Comparison of ENCODE assay signal across 8 cellular contexts in genomic region chr17:75077490-75078096, GRCh38. TPM values are rescaled to one million over a fixed set of nuclear protein-coding genes. Genes with fewer than 3 reads are reported as not detected.
A peak's percentile ranks its signal among the peaks of the same experiment; 100 is the strongest.
DNase-seq lines count a peak whose midpoint lies in the region; ATAC-seq, FAIRE-seq and TF ChIP-seq lines count a peak whose summit lies in the region.
"Had no signal": no experiment of that assay in that cellular context is flagged by ENCODE, and none has a peak within 500 bp of the region (broad histone marks: within the 10 kb centered on the region; RNA-seq: fewer than 3 reads in every experiment).

No MANE protein-coding gene starts in this region.

- TF ChIP-seq EP300 in HepG2 (IDR thresholded peaks at IDR 0.05; ENCODE audit: low read depth in 2 of 2, low read length in 2 of 2) (no peak), HepG2 (CRISPR knock-in tag; IDR thresholded peaks at IDR 0.05; ENCODE audit: borderline replicate concordance) (no peak), transverse colon (IDR thresholded peaks at IDR 0.05; ENCODE audit: low read depth) (no peak)

- WGBS in HepG2 (ENCODE audit: low lambda C conversion rate) = 86% methylated on average over 50 of the region's 51 CpGs
- 5% methylated on average over 51 of the region's 51 CpGs; no CpG with 5 or more reads in 1 of the 2 donors for WGBS in transverse colon (ENCODE audit: low coverage in 1 of 2), 2 donors

- FAIRE-seq in HepG2 (lab: Jason Lieb, UNC) (no peak), HTR-8/SVneo (lab: Jason Lieb, UNC) (no peak)
- FAIRE-seq: G401.6, islet of Langerhans had no signal

- H3K36me3 ChIP-seq in HepG2 (replicated peaks in 1 of 2; ENCODE audit: control insufficient read depth in 1 of 2, insufficient read depth in 2 of 2, low read length in 2 of 2) (no peaks in the 10 kb centered on the region), transverse colon (no peaks in the 10 kb centered on the region)

- H3K9ac ChIP-seq in HepG2 (ENCODE audit: insufficient read depth, low read depth, low read length) = peak overlapping the region; percentile 53; the same call in 1 of the 2 replicates

- in situ Hi-C loops in HepG2 (cut with HindIII; ENCODE audit: extremely low pct_ligation_motif_present, low pct_unique_long_range_greater_than_20kb) (no loop called here), transverse colon (cut with MboI; ENCODE audit: low pct_ligation_motif_present in 1 of 4, low pct_unique_long_range_greater_than_20kb in 1 of 4, low sequenced_read_pairs in 3 of 4) (no loop called here)

- ATAC-seq in HG03108 (IDR thresholded peaks at IDR 0.05; ENCODE audit: unreplicated experiment) (peak; percentile 40), HepG2 (no peak; the same call in 2 of the 3 replicates)

- CTCF ChIA-PET in HepG2 (lab: Yijun Ruan, JAX; ENCODE audit: low intra/inter-chr PET ratio, low total read pairs) = no interaction called here

- no TSS peak for BruUV-seq in HepG2 (replicated peaks; lab: Mats Ljungman, UMichigan)

- TF ChIP-seq RAD21 in HepG2 (CRISPR knock-in tag; IDR thresholded peaks at IDR 0.05) = no peak

- TF ChIP-seq POLR2A in HepG2 (IDR thresholded peaks at IDR 0.05; ENCODE audit: insufficient read depth in 1 of 2, low read depth in 2 of 2, low read length in 2 of 2) = no peak
- peak; percentile 40 for TF ChIP-seq POLR2A in transverse colon (IDR thresholded peaks at IDR 0.05)

- H3K9me3 ChIP-seq in HepG2 (ENCODE audit: low read length) = no peaks in the 10 kb centered on the region
- no peaks in the 10 kb centered on the region for H3K9me3 ChIP-seq in transverse colon

- peak; percentile 38 for DNase-seq in AG10803 (ENCODE audit: low read depth)
- DNase-seq in activated effector memory CD4-positive, alpha-beta T cell treated with Interleukin-2 at 50 U/mL for 16 hours = peak; percentile 49
- no peak for DNase-seq in HepG2 (ENCODE audit: low spot score)
- DNase-seq in transverse colon = peak; percentile 75
- DNase-seq in HTR-8/SVneo (ENCODE audit: insufficient read length, low spot score) = no peak

- intact Hi-C loops in HepG2 (cut with micrococcal nuclease; ENCODE audit: unreplicated experiment) (no loop called here), transverse colon (cut with DNase I; ENCODE audit: low total_unique reads) (loop anchor here (10.0 kb wide), 1 partner anchor 127 kb away; the partner anchor contains the start of gene NUP85)

- no peak overlapping the region; the same call in 1 of the 2 replicates for H3K4me3 ChIP-seq in AG10803 (ENCODE audit: low read length)
- H3K4me3 ChIP-seq in HepG2 (replicated peaks in 1 of 3; ENCODE audit: insufficient read depth in 1 of 3, low read depth in 2 of 3, low read length in 3 of 3) = peak overlapping the region in 2 of 3 experiments; percentile 46 to 66; a peak in 4 of 6 replicates
- peak overlapping the region; percentile 2 to 39 (median 32) for H3K4me3 ChIP-seq in transverse colon

- TF ChIP-seq CTCF in AG10803 (conservative IDR thresholded peaks at IDR 0.05; ENCODE audit: low read length) = no peak
- peak; percentile 28; the same call in 1 of the 2 replicates for TF ChIP-seq CTCF in HepG2 (CRISPR knock-in tag; IDR thresholded peaks at IDR 0.05)
- TF ChIP-seq CTCF in transverse colon (IDR thresholded peaks at IDR 0.05) = peak in 3 of 5 experiments; percentile 3 to 12 (median 4)

- peak overlapping the region; percentile 79 for H3K4me2 ChIP-seq in HepG2 (ENCODE audit: low read depth, low read length)

- no peaks in the 10 kb centered on the region for H3K79me2 ChIP-seq in HepG2 (ENCODE audit: insufficient read depth, low read length)

- POLR2A ChIA-PET in HepG2 (lab: Yijun Ruan, JAX) = interaction anchor here (0.6 to 3.6 kb wide), 21 partner anchors 8 to 321 kb away, joined by 3 to 19 read pairs (median 5); partner anchors contain the start of genes ARMC7, FDXR, MRPL58 and NT5C

- H3K4me1 ChIP-seq in HepG2 (ENCODE audit: insufficient read depth, low read length) = peaks cover 92% of the 10 kb centered on the region
- peaks cover 38 to 51% (median 45%) of the 10 kb centered on the region in 4 donors for H3K4me1 ChIP-seq in transverse colon

- H2AFZ ChIP-seq in HepG2 (ENCODE audit: low read length) = no peak overlapping the region

- H3K27me3 ChIP-seq in HepG2 (ENCODE audit: control insufficient read depth in 1 of 2, insufficient read depth in 2 of 2, low read length in 2 of 2) (peaks cover 0 to 36% of the 10 kb centered on the region in 2 experiments; a peak in 3 of 5 replicates), transverse colon (no peaks in the 10 kb centered on the region)

- H4K20me1 ChIP-seq in HepG2 (ENCODE audit: insufficient read depth, low read length) = no peaks in the 10 kb centered on the region

- H3K27ac ChIP-seq in HepG2 (ENCODE audit: extremely low read length, insufficient read depth, low read length) (no peak overlapping the region), transverse colon (peak overlapping the region; percentile 80 to 88 (median 86))

RNA-seq across cellular contexts. Expression of gene SLC16A5, which starts 10.2 kb away (rescaled TPM):
- total RNA-seq in HepG2 (2016; rRNA removed; fragmentation: Illumina TruSeq; extraction: Trizol) (0.42 and 0.69 TPM in 2 replicates), transverse colon (10 to 100 TPM; 65.9 to 94.6 (median 79.5) TPM)
- total RNA-seq in HepG2 (2016; cell fraction: cytosol; rRNA removed; fragmentation: Illumina TruSeq; extraction: Trizol; ENCODE audit: low read depth) = 0.20 TPM in 1 of 2 replicates, not detected in the other
- 0.18 and 0.41 TPM in 2 replicates for total RNA-seq in HepG2 (2016; cell fraction: insoluble cytoplasmic fraction; rRNA removed; fragmentation: Illumina TruSeq; extraction: Trizol)
- total RNA-seq in HepG2 (2016; cell fraction: membrane; rRNA removed; fragmentation: Illumina TruSeq; extraction: Trizol) = 0.41 and 0.56 TPM in 2 replicates
- 0.50 and 0.63 TPM in 2 replicates for total RNA-seq in HepG2 (2016; cell fraction: nucleus; rRNA removed; fragmentation: Illumina TruSeq; extraction: Trizol)
- 5.6 and 10.9 TPM in 2 replicates for polyA plus RNA-seq in HepG2 (2011; rRNA removed)
- polyA plus RNA-seq in HepG2 (2011; cell fraction: cytosol; rRNA removed) = 5.4 and 6.9 TPM in 2 replicates
- 29.9 and 34.7 TPM in 2 replicates for polyA plus RNA-seq in HepG2 (2011; cell fraction: nucleus; rRNA removed)
- 2.2 and 2.9 TPM in 2 replicates for polyA plus RNA-seq in HepG2 (2012)
- polyA plus RNA-seq in HepG2 (2016; cell fraction: cytosol; fragmentation: Illumina TruSeq; extraction: Trizol; ENCODE audit: low read depth) = 0.05 and 0.19 TPM in 2 replicates
- polyA plus RNA-seq in HepG2 (2016; cell fraction: insoluble cytoplasmic fraction; fragmentation: Illumina TruSeq; extraction: Trizol; ENCODE audit: low read depth) = 0.27 and 0.41 TPM in 2 replicates
- polyA plus RNA-seq in HepG2 (2016; cell fraction: membrane; fragmentation: Illumina TruSeq; extraction: Trizol; ENCODE audit: low read depth) = 0.14 and 0.18 TPM in 2 replicates
- polyA plus RNA-seq in HepG2 (2016; cell fraction: nucleus; fragmentation: Illumina TruSeq; extraction: Trizol; ENCODE audit: insufficient read depth, low read depth) = 0.77 and 1.00 TPM in 2 replicates
- 20.1 and 31.6 TPM in 2 replicates for polyA minus RNA-seq in HepG2 (2011; rRNA and poly(A)+ RNA removed; ENCODE audit: low replicate concordance)
- polyA minus RNA-seq in HepG2 (2011; cell fraction: cytosol; rRNA and poly(A)+ RNA removed) = 4.4 and 5.7 TPM in 2 replicates
- polyA minus RNA-seq in HepG2 (2011; cell fraction: nucleus; rRNA and poly(A)+ RNA removed) = 7.1 and 7.5 TPM in 2 replicates

RNA-seq across cellular contexts. Expression of gene KCTD2, which starts 30.6 kb away (rescaled TPM):
- total RNA-seq in HepG2 (2016; rRNA removed; fragmentation: Illumina TruSeq; extraction: Trizol) (27.5 and 28.3 TPM in 2 replicates), transverse colon (10 to 100 TPM; 14.5 to 24.7 (median 19.7) TPM)
- 3.8 and 5.6 TPM in 2 replicates for total RNA-seq in HepG2 (2016; cell fraction: cytosol; rRNA removed; fragmentation: Illumina TruSeq; extraction: Trizol; ENCODE audit: low read depth)
- 24.3 and 26.6 TPM in 2 replicates for total RNA-seq in HepG2 (2016; cell fraction: insoluble cytoplasmic fraction; rRNA removed; fragmentation: Illumina TruSeq; extraction: Trizol)
- 15.3 and 15.8 TPM in 2 replicates for total RNA-seq in HepG2 (2016; cell fraction: membrane; rRNA removed; fragmentation: Illumina TruSeq; extraction: Trizol)
- total RNA-seq in HepG2 (2016; cell fraction: nucleus; rRNA removed; fragmentation: Illumina TruSeq; extraction: Trizol) = 16.1 TPM in 2 replicates
- polyA plus RNA-seq in HepG2 (2011; rRNA removed) = 32.6 and 35.2 TPM in 2 replicates
- 26.2 and 29.9 TPM in 2 replicates for polyA plus RNA-seq in HepG2 (2011; cell fraction: cytosol; rRNA removed)
- 26.6 and 29.2 TPM in 2 replicates for polyA plus RNA-seq in HepG2 (2011; cell fraction: nucleus; rRNA removed)
- 15.9 and 21.3 TPM in 2 replicates for polyA plus RNA-seq in HepG2 (2012)
- polyA plus RNA-seq in HepG2 (2016; cell fraction: cytosol; fragmentation: Illumina TruSeq; extraction: Trizol; ENCODE audit: low read depth) = 2.8 and 2.9 TPM in 2 replicates
- 23.4 and 28.3 TPM in 2 replicates for polyA plus RNA-seq in HepG2 (2016; cell fraction: insoluble cytoplasmic fraction; fragmentation: Illumina TruSeq; extraction: Trizol; ENCODE audit: low read depth)
- polyA plus RNA-seq in HepG2 (2016; cell fraction: membrane; fragmentation: Illumina TruSeq; extraction: Trizol; ENCODE audit: low read depth) = 9.8 and 10.2 TPM in 2 replicates
- polyA plus RNA-seq in HepG2 (2016; cell fraction: nucleus; fragmentation: Illumina TruSeq; extraction: Trizol; ENCODE audit: insufficient read depth, low read depth) = 26.8 and 29.5 TPM in 2 replicates
- polyA minus RNA-seq in HepG2 (2011; rRNA and poly(A)+ RNA removed; ENCODE audit: low replicate concordance) = 25.3 and 27.5 TPM in 2 replicates
- polyA minus RNA-seq in HepG2 (2011; cell fraction: cytosol; rRNA and poly(A)+ RNA removed) = 11.1 and 12.5 TPM in 2 replicates
- 9.7 and 12.8 TPM in 2 replicates for polyA minus RNA-seq in HepG2 (2011; cell fraction: nucleus; rRNA and poly(A)+ RNA removed)

RNA-seq across cellular contexts. Expression of gene ATP5PD, which starts 30.8 kb away (rescaled TPM):
- 428 and 565 TPM in 2 replicates for total RNA-seq in HepG2 (2016; rRNA removed; fragmentation: Illumina TruSeq; extraction: Trizol)
- total RNA-seq in HepG2 (2016; cell fraction: cytosol; rRNA removed; fragmentation: Illumina TruSeq; extraction: Trizol; ENCODE audit: low read depth) = 145 and 147 TPM in 2 replicates
- total RNA-seq in HepG2 (2016; cell fraction: insoluble cytoplasmic fraction; rRNA removed; fragmentation: Illumina TruSeq; extraction: Trizol) = 423 and 597 TPM in 2 replicates
- total RNA-seq in HepG2 (2016; cell fraction: membrane; rRNA removed; fragmentation: Illumina TruSeq; extraction: Trizol) = 127 and 132 TPM in 2 replicates
- total RNA-seq in HepG2 (2016; cell fraction: nucleus; rRNA removed; fragmentation: Illumina TruSeq; extraction: Trizol) = 130 and 138 TPM in 2 replicates
- polyA plus RNA-seq in HepG2 (2011; rRNA removed) = 151 and 158 TPM in 2 replicates
- 234 and 269 TPM in 2 replicates for polyA plus RNA-seq in HepG2 (2011; cell fraction: cytosol; rRNA removed)
- 56.2 and 75.0 TPM in 2 replicates for polyA plus RNA-seq in HepG2 (2011; cell fraction: nucleus; rRNA removed)
- polyA plus RNA-seq in HepG2 (2012) = 326 and 491 TPM in 2 replicates
- polyA plus RNA-seq in HepG2 (2016; cell fraction: cytosol; fragmentation: Illumina TruSeq; extraction: Trizol; ENCODE audit: low read depth) = 154 and 165 TPM in 2 replicates
- polyA plus RNA-seq in HepG2 (2016; cell fraction: insoluble cytoplasmic fraction; fragmentation: Illumina TruSeq; extraction: Trizol; ENCODE audit: low read depth) = 570 and 628 TPM in 2 replicates
- 119 and 124 TPM in 2 replicates for polyA plus RNA-seq in HepG2 (2016; cell fraction: membrane; fragmentation: Illumina TruSeq; extraction: Trizol; ENCODE audit: low read depth)
- polyA plus RNA-seq in HepG2 (2016; cell fraction: nucleus; fragmentation: Illumina TruSeq; extraction: Trizol; ENCODE audit: insufficient read depth, low read depth) = 239 and 245 TPM in 2 replicates
- polyA minus RNA-seq in HepG2 (2011; rRNA and poly(A)+ RNA removed; ENCODE audit: low replicate concordance) = 144 and 283 TPM in 2 replicates
- 85.5 and 89.1 TPM in 2 replicates for polyA minus RNA-seq in HepG2 (2011; cell fraction: cytosol; rRNA and poly(A)+ RNA removed)
- 33.7 and 56.1 TPM in 2 replicates for polyA minus RNA-seq in HepG2 (2011; cell fraction: nucleus; rRNA and poly(A)+ RNA removed)
- 100 to 1,000 TPM in 3 of 4 donors, 10 to 100 TPM in 1; 75.2 to 373 (median 245) TPM for total RNA-seq in transverse colon

RNA-seq across cellular contexts. Expression of gene ARMC7, which starts 32.2 kb away (rescaled TPM):
- total RNA-seq in HepG2 (2016; rRNA removed; fragmentation: Illumina TruSeq; extraction: Trizol) (4.2 and 4.4 TPM in 2 replicates), transverse colon (10 to 100 TPM in 3 of 4 donors, 1 to 10 TPM in 1; 8.2 to 41.1 (median 21.4) TPM)
- total RNA-seq in HepG2 (2016; cell fraction: cytosol; rRNA removed; fragmentation: Illumina TruSeq; extraction: Trizol; ENCODE audit: low read depth) = 1.8 TPM in 2 replicates
- 4.1 and 4.5 TPM in 2 replicates for total RNA-seq in HepG2 (2016; cell fraction: insoluble cytoplasmic fraction; rRNA removed; fragmentation: Illumina TruSeq; extraction: Trizol)
- total RNA-seq in HepG2 (2016; cell fraction: membrane; rRNA removed; fragmentation: Illumina TruSeq; extraction: Trizol) = 3.8 and 4.0 TPM in 2 replicates
- total RNA-seq in HepG2 (2016; cell fraction: nucleus; rRNA removed; fragmentation: Illumina TruSeq; extraction: Trizol) = 3.8 and 3.9 TPM in 2 replicates
- 3.9 and 5.1 TPM in 2 replicates for polyA plus RNA-seq in HepG2 (2011; rRNA removed)
- 4.8 TPM in 2 replicates for polyA plus RNA-seq in HepG2 (2011; cell fraction: cytosol; rRNA removed)
- polyA plus RNA-seq in HepG2 (2011; cell fraction: nucleus; rRNA removed) = 6.2 and 6.9 TPM in 2 replicates
- 6.6 and 10.2 TPM in 2 replicates for polyA plus RNA-seq in HepG2 (2012)
- 2.1 and 2.2 TPM in 2 replicates for polyA plus RNA-seq in HepG2 (2016; cell fraction: cytosol; fragmentation: Illumina TruSeq; extraction: Trizol; ENCODE audit: low read depth)
- 8.6 and 11.0 TPM in 2 replicates for polyA plus RNA-seq in HepG2 (2016; cell fraction: insoluble cytoplasmic fraction; fragmentation: Illumina TruSeq; extraction: Trizol; ENCODE audit: low read depth)
- 4.0 and 4.8 TPM in 2 replicates for polyA plus RNA-seq in HepG2 (2016; cell fraction: membrane; fragmentation: Illumina TruSeq; extraction: Trizol; ENCODE audit: low read depth)
- 7.7 and 8.7 TPM in 2 replicates for polyA plus RNA-seq in HepG2 (2016; cell fraction: nucleus; fragmentation: Illumina TruSeq; extraction: Trizol; ENCODE audit: insufficient read depth, low read depth)
- 9.1 and 17.2 TPM in 2 replicates for polyA minus RNA-seq in HepG2 (2011; rRNA and poly(A)+ RNA removed; ENCODE audit: low replicate concordance)
- 4.5 and 4.6 TPM in 2 replicates for polyA minus RNA-seq in HepG2 (2011; cell fraction: cytosol; rRNA and poly(A)+ RNA removed)
- 7.9 and 8.1 TPM in 2 replicates for polyA minus RNA-seq in HepG2 (2011; cell fraction: nucleus; rRNA and poly(A)+ RNA removed)

RNA-seq across cellular contexts. Expression of gene NT5C, which starts 53.9 kb away (rescaled TPM):
- total RNA-seq in HepG2 (2016; rRNA removed; fragmentation: Illumina TruSeq; extraction: Trizol) (31.4 and 48.6 TPM in 2 replicates), transverse colon (100 to 1,000 TPM; 162 to 247 (median 208) TPM)
- 21.9 and 22.5 TPM in 2 replicates for total RNA-seq in HepG2 (2016; cell fraction: cytosol; rRNA removed; fragmentation: Illumina TruSeq; extraction: Trizol; ENCODE audit: low read depth)
- 34.5 and 55.6 TPM in 2 replicates for total RNA-seq in HepG2 (2016; cell fraction: insoluble cytoplasmic fraction; rRNA removed; fragmentation: Illumina TruSeq; extraction: Trizol)
- 26.2 and 30.0 TPM in 2 replicates for total RNA-seq in HepG2 (2016; cell fraction: membrane; rRNA removed; fragmentation: Illumina TruSeq; extraction: Trizol)
- 41.8 and 49.7 TPM in 2 replicates for total RNA-seq in HepG2 (2016; cell fraction: nucleus; rRNA removed; fragmentation: Illumina TruSeq; extraction: Trizol)
- 42.8 and 42.9 TPM in 2 replicates for polyA plus RNA-seq in HepG2 (2011; rRNA removed)
- 24.5 and 47.2 TPM in 2 replicates for polyA plus RNA-seq in HepG2 (2011; cell fraction: cytosol; rRNA removed)
- polyA plus RNA-seq in HepG2 (2011; cell fraction: nucleus; rRNA removed) = 143 and 153 TPM in 2 replicates
- 22.5 and 24.0 TPM in 2 replicates for polyA plus RNA-seq in HepG2 (2012)
- 20.3 and 23.1 TPM in 2 replicates for polyA plus RNA-seq in HepG2 (2016; cell fraction: cytosol; fragmentation: Illumina TruSeq; extraction: Trizol; ENCODE audit: low read depth)
- polyA plus RNA-seq in HepG2 (2016; cell fraction: insoluble cytoplasmic fraction; fragmentation: Illumina TruSeq; extraction: Trizol; ENCODE audit: low read depth) = 30.7 and 32.5 TPM in 2 replicates
- 20.1 and 23.2 TPM in 2 replicates for polyA plus RNA-seq in HepG2 (2016; cell fraction: membrane; fragmentation: Illumina TruSeq; extraction: Trizol; ENCODE audit: low read depth)
- 95.9 and 100 TPM in 2 replicates for polyA plus RNA-seq in HepG2 (2016; cell fraction: nucleus; fragmentation: Illumina TruSeq; extraction: Trizol; ENCODE audit: insufficient read depth, low read depth)
- polyA minus RNA-seq in HepG2 (2011; rRNA and poly(A)+ RNA removed; ENCODE audit: low replicate concordance) = 14.0 and 27.7 TPM in 2 replicates
- 5.2 and 5.9 TPM in 2 replicates for polyA minus RNA-seq in HepG2 (2011; cell fraction: cytosol; rRNA and poly(A)+ RNA removed)
- polyA minus RNA-seq in HepG2 (2011; cell fraction: nucleus; rRNA and poly(A)+ RNA removed) = 21.5 and 23.6 TPM in 2 replicates

Comparison
In these comparisons a context has a peak if more than half of its experiments do, and no peak if none do; other contexts are left out.
1. DNase-seq: peak in AG10803 (single experiment), activated effector memory CD4-positive, alpha-beta T cell treated with Interleukin-2 at 50 U/mL for 16 hours (single experiment) and transverse colon (single experiment); none in HepG2 (single experiment) and HTR-8/SVneo (single experiment).
2. RNA of gene SLC16A5, which starts 10.2 kb away (total RNA-seq): 65.9 to 94.6 TPM in transverse colon; 0.18 to 0.69 TPM in HepG2; every median in the first group is over 10 times any median in the second.